ENCODE assay signal across 14 cellular contexts in genomic region chr1:34591751-34592629, GRCh38.
A peak's percentile ranks its signal among the peaks of the same experiment; 100 is the strongest.
DNase-seq lines count a peak whose midpoint lies in the region; ATAC-seq and TF ChIP-seq lines count a peak whose summit lies in the region.
"Had no signal": no experiment of that assay in that cellular context is flagged by ENCODE, and none has a peak within 500 bp of the region (broad histone marks: within the 10 kb centered on the region; RNA-seq: fewer than 3 reads in every experiment).

No MANE protein-coding gene starts in this region.

- CTCF ChIA-PET in BJ (lab: Yijun Ruan, JAX), result interaction anchor here (1.1 to 2.2 kb wide), 2 partner anchors 11 to 959 kb away, joined by 3 to 6 read pairs; no protein-coding TSS in a partner anchor

- TF ChIP-seq CTCF in BJ (IDR thresholded peaks at IDR 0.05; ENCODE audit: insufficient read depth, low read depth, low read length) (peak; percentile 23; the same call in 1 of the 2 replicates), GM12875 (IDR thresholded peaks at IDR 0.05; ENCODE audit: borderline replicate concordance, insufficient read depth, low read depth, low read length) (peak; percentile 16; the same call in 1 of the 2 replicates), foreskin fibroblast (IDR thresholded peaks at IDR 0.05; ENCODE audit: low read depth, low read length) (peak; percentile 34)

- DNase-seq in BJ (ENCODE audit: low read depth) (no peak), NCI-H510A treated with DMSO at 0.1 percent for 48 hours (lab: John Stamatoyannopoulos, UW) (peak; percentile 89), foreskin fibroblast (no peak), NCI-H1694 treated with DMSO at 0.1 percent for 48 hours (lab: John Stamatoyannopoulos, UW) (no peak), SHP77 treated with DMSO at 0.1 percent for 48 hours (lab: John Stamatoyannopoulos, UW) (no peak)
- DNase-seq: CD8-positive, alpha-beta memory T cell; mammary epithelial cell; NCI-H524; nephron progenitor cell; right cardiac atrium; Right ventricle myocardium superior; stimulated activated CD4-positive, alpha-beta T cell treated with anti-CD3 and anti-CD28 coated beads, Interleukin-2, amount 100 ng/mL, for 24 hours had no signal

- no peaks in the 10 kb centered on the region for H3K36me3 ChIP-seq in BJ (ENCODE audit: control insufficient read depth, insufficient read depth, low read length)

- TF ChIP-seq POLR2A in GM18505 (IDR thresholded peaks at IDR 0.05; ENCODE audit: borderline replicate concordance, extremely low read depth, insufficient read depth, insufficient read length), result no peak

- POLR2A ChIA-PET in BJ (lab: Charles Lee), result no interaction called here

- no peak for ATAC-seq in GM18505 (IDR thresholded peaks at IDR 0.05; ENCODE audit: unreplicated experiment)
- ATAC-seq: right cardiac atrium had no signal

- H3K27me3 ChIP-seq in BJ (ENCODE audit: control insufficient read depth, insufficient read depth, low read length), result no peaks in the 10 kb centered on the region

- H3K4me3 ChIP-seq in BJ (ENCODE audit: low read depth, low read length), result no peak overlapping the region
- no peak overlapping the region for H3K4me3 ChIP-seq in GM12875 (ENCODE audit: low read depth, low read length)
- no peak overlapping the region for H3K4me3 ChIP-seq in foreskin fibroblast (ENCODE audit: low read depth in 1 of 2, low read length in 2 of 2)
